In the genomic region with DNA sequence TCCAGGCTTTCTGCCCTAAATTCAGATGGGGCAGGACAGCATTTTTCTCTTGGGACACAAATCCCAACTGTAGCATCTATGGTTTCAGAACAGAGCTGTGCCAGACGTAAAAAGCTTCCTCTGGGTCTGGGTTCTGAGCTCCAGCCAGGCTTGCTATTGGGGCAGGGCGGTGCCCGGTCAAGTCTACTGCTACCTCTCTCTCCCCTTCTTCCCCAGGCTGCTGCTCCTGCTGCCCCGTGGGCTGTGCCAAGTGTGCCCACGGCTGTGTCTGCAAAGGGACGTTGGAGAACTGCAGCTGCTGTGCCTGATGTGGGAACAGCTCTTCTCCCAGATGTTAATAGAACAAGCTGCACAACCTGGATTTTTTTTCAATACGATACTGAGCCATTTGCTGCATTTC, we compare ENCODE assay signal across 2 cellular contexts.
TF ChIP-seq lines count a peak whose summit lies in the region.

No MANE protein-coding gene starts in this region.

TF ChIP-seq in liver, 16 proteins besides CTCF, POLR2A, EP300 and RAD21:
- TF ChIP-seq, protein P1, sequence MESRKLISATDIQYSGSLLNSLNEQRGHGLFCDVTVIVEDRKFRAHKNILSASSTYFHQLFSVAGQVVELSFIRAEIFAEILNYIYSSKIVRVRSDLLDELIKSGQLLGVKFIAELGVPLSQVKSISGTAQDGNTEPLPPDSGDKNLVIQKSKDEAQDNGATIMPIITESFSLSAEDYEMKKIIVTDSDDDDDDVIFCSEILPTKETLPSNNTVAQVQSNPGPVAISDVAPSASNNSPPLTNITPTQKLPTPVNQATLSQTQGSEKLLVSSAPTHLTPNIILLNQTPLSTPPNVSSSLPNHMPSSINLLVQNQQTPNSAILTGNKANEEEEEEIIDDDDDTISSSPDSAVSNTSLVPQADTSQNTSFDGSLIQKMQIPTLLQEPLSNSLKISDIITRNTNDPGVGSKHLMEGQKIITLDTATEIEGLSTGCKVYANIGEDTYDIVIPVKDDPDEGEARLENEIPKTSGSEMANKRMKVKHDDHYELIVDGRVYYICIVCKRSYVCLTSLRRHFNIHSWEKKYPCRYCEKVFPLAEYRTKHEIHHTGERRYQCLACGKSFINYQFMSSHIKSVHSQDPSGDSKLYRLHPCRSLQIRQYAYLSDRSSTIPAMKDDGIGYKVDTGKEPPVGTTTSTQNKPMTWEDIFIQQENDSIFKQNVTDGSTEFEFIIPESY (IDR thresholded peaks at IDR 0.05), result no peak
- TF ChIP-seq YY1 (IDR thresholded peaks at IDR 0.05) (no peak), JUND (IDR thresholded peaks at IDR 0.05) (no peak), RXRA (IDR thresholded peaks at IDR 0.05) (no peak), TAF1 (conservative IDR thresholded peaks at IDR 0.05) (no peak), HNF4G (IDR thresholded peaks at IDR 0.05) (no peak), FOXA1 (IDR thresholded peaks at IDR 0.05) (no peak), NR2F2 (IDR thresholded peaks at IDR 0.05) (no peak), SP1 (IDR thresholded peaks at IDR 0.05) (no peak), HNF4A (conservative IDR thresholded peaks at IDR 0.05) (no peak), EGR1 (IDR thresholded peaks at IDR 0.05; ENCODE audit: low read depth in 2 of 2) (no peak), FOXA2 (IDR thresholded peaks at IDR 0.05) (no peak), GABPA (IDR thresholded peaks at IDR 0.05 in 1 of 2, conservative IDR thresholded peaks at IDR 0.05 in 1 of 2) (no peak)
- TF ChIP-seq, protein P2, sequence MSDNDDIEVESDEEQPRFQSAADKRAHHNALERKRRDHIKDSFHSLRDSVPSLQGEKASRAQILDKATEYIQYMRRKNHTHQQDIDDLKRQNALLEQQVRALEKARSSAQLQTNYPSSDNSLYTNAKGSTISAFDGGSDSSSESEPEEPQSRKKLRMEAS (IDR thresholded peaks at IDR 0.05), result no peak
- TF ChIP-seq, protein P3, sequence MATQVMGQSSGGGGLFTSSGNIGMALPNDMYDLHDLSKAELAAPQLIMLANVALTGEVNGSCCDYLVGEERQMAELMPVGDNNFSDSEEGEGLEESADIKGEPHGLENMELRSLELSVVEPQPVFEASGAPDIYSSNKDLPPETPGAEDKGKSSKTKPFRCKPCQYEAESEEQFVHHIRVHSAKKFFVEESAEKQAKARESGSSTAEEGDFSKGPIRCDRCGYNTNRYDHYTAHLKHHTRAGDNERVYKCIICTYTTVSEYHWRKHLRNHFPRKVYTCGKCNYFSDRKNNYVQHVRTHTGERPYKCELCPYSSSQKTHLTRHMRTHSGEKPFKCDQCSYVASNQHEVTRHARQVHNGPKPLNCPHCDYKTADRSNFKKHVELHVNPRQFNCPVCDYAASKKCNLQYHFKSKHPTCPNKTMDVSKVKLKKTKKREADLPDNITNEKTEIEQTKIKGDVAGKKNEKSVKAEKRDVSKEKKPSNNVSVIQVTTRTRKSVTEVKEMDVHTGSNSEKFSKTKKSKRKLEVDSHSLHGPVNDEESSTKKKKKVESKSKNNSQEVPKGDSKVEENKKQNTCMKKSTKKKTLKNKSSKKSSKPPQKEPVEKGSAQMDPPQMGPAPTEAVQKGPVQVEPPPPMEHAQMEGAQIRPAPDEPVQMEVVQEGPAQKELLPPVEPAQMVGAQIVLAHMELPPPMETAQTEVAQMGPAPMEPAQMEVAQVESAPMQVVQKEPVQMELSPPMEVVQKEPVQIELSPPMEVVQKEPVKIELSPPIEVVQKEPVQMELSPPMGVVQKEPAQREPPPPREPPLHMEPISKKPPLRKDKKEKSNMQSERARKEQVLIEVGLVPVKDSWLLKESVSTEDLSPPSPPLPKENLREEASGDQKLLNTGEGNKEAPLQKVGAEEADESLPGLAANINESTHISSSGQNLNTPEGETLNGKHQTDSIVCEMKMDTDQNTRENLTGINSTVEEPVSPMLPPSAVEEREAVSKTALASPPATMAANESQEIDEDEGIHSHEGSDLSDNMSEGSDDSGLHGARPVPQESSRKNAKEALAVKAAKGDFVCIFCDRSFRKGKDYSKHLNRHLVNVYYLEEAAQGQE (IDR thresholded peaks at IDR 0.05), result no peak
- TF ChIP-seq, protein P4, sequence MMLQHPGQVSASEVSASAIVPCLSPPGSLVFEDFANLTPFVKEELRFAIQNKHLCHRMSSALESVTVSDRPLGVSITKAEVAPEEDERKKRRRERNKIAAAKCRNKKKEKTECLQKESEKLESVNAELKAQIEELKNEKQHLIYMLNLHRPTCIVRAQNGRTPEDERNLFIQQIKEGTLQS (IDR thresholded peaks at IDR 0.05), result no peak
TF ChIP-seq in liver: peak in this region for 0.

TF ChIP-seq in HepG2, 621 proteins besides CTCF, POLR2A, EP300 and RAD21:
- no peak for TF ChIP-seq MEF2D (CRISPR knock-in tag; IDR thresholded peaks at IDR 0.05)
- TF ChIP-seq, protein P5, sequence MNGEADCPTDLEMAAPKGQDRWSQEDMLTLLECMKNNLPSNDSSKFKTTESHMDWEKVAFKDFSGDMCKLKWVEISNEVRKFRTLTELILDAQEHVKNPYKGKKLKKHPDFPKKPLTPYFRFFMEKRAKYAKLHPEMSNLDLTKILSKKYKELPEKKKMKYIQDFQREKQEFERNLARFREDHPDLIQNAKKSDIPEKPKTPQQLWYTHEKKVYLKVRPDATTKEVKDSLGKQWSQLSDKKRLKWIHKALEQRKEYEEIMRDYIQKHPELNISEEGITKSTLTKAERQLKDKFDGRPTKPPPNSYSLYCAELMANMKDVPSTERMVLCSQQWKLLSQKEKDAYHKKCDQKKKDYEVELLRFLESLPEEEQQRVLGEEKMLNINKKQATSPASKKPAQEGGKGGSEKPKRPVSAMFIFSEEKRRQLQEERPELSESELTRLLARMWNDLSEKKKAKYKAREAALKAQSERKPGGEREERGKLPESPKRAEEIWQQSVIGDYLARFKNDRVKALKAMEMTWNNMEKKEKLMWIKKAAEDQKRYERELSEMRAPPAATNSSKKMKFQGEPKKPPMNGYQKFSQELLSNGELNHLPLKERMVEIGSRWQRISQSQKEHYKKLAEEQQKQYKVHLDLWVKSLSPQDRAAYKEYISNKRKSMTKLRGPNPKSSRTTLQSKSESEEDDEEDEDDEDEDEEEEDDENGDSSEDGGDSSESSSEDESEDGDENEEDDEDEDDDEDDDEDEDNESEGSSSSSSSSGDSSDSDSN (CRISPR knock-in tag; IDR thresholded peaks at IDR 0.05), result no peak
- no peak for TF ChIP-seq ATF1 (CRISPR knock-in tag; IDR thresholded peaks at IDR 0.05)
- TF ChIP-seq MAFG (CRISPR knock-in tag; IDR thresholded peaks at IDR 0.05), result no peak
- TF ChIP-seq ZNF616 (CRISPR knock-in tag; IDR thresholded peaks at IDR 0.05; ENCODE audit: low read depth), result no peak
